In genomic region chr11:64566915-64567882, GRCh38 we compare ENCODE assay signal across 10 cellular contexts. TPM values are rescaled to one million over a fixed set of nuclear protein-coding genes. Genes with fewer than 3 reads are reported as not detected.
A peak's percentile ranks its signal among the peaks of the same experiment; 100 is the strongest.
DNase-seq lines count a peak whose midpoint lies in the region; ATAC-seq and TF ChIP-seq lines count a peak whose summit lies in the region.
"Had no signal": no experiment of that assay in that cellular context is flagged by ENCODE, and none has a peak within 500 bp of the region (broad histone marks: within the 10 kb centered on the region; RNA-seq: fewer than 3 reads in every experiment).

No MANE protein-coding gene starts in this region.

- ATAC-seq in activated T-helper 17 cell treated with anti-CD3 and anti-CD28 coated beads, Interleukin-2, amount 50 U/mL, for 72 hours (replicated peaks): no peak
- ATAC-seq in GM21515 (IDR thresholded peaks at IDR 0.05; ENCODE audit: unreplicated experiment) (no peak), HG03521 (IDR thresholded peaks at IDR 0.05; ENCODE audit: unreplicated experiment) (no peak)

- WGBS in suprapubic skin: 87% methylated on average over 19 of the region's 30 CpGs

- CTCF ChIA-PET in activated naive CD4-positive, alpha-beta T cell treated with anti-CD3 and anti-CD28 coated beads, Interleukin-2, amount 10 ng/mL, durations not matched to agents 7 days and 5 days (lab: Charles Lee): no interaction called here

- TF ChIP-seq CTCF in suprapubic skin (IDR thresholded peaks at IDR 0.05): no peak

- H3K27ac Mint-ChIP-seq in activated naive CD4-positive, alpha-beta T cell treated with anti-CD3 and anti-CD28 coated beads, Interleukin-2, amount 10 ng/mL, durations not matched to agents 7 days and 5 days: no peak overlapping the region
- H3K27ac Mint-ChIP-seq in activated T-helper 17 cell treated with anti-CD3 and anti-CD28 coated beads, Interleukin-2, amount 50 U/mL, for 72 hours: peak overlapping the region; percentile 84

- DNase-seq in activated naive CD4-positive, alpha-beta T cell treated with anti-CD3 and anti-CD28 coated beads, Interleukin-2, amount 10 ng/mL, durations not matched to agents 7 days and 5 days: no peak
- DNase-seq in activated naive CD4-positive, alpha-beta T cell treated with anti-CD3 and anti-CD28 coated beads, Interleukin-2, amount 50 U/mL, for 16 hours: no peak
- DNase-seq in left kidney (ENCODE audit: low read depth, low spot score) (peak; percentile 61), suprapubic skin (ENCODE audit: low spot score in 2 of 2) (peak; percentile 58 to 67), GF-D8 (lab: John Stamatoyannopoulos, UW) (no peak)
- DNase-seq: occipital lobe had no signal

- no peaks in the 10 kb centered on the region for H3K36me3 ChIP-seq in suprapubic skin

- no peak overlapping the region for H3K4me3 ChIP-seq in suprapubic skin

- peaks cover 5% of the 10 kb centered on the region for H3K4me1 Mint-ChIP-seq in activated naive CD4-positive, alpha-beta T cell treated with anti-CD3 and anti-CD28 coated beads, Interleukin-2, amount 10 ng/mL, durations not matched to agents 7 days and 5 days
- peaks cover 5% of the 10 kb centered on the region for H3K4me1 Mint-ChIP-seq in activated T-helper 17 cell treated with anti-CD3 and anti-CD28 coated beads, Interleukin-2, amount 50 U/mL, for 72 hours

- H3K9me3 ChIP-seq in suprapubic skin: no peaks in the 10 kb centered on the region

- H3K27ac ChIP-seq in suprapubic skin: no peak overlapping the region
- H3K27ac ChIP-seq: KMS-11 had no signal

- no peak for TF ChIP-seq EP300 in suprapubic skin (IDR thresholded peaks at IDR 0.05)

- no peaks in the 10 kb centered on the region for H3K27me3 ChIP-seq in suprapubic skin

- peaks cover 7% of the 10 kb centered on the region for H3K27me3 Mint-ChIP-seq in activated naive CD4-positive, alpha-beta T cell treated with anti-CD3 and anti-CD28 coated beads, Interleukin-2, amount 10 ng/mL, durations not matched to agents 7 days and 5 days
- H3K27me3 Mint-ChIP-seq in activated T-helper 17 cell treated with anti-CD3 and anti-CD28 coated beads, Interleukin-2, amount 50 U/mL, for 72 hours: no peaks in the 10 kb centered on the region

- peak overlapping the region; percentile 13 for H3K4me3 Mint-ChIP-seq in activated naive CD4-positive, alpha-beta T cell treated with anti-CD3 and anti-CD28 coated beads, Interleukin-2, amount 10 ng/mL, durations not matched to agents 7 days and 5 days
- no peak overlapping the region for H3K4me3 Mint-ChIP-seq in activated T-helper 17 cell treated with anti-CD3 and anti-CD28 coated beads, Interleukin-2, amount 50 U/mL, for 72 hours

- H3K4me1 ChIP-seq in suprapubic skin: peaks cover 15% of the 10 kb centered on the region

- H3K36me3 Mint-ChIP-seq in activated naive CD4-positive, alpha-beta T cell treated with anti-CD3 and anti-CD28 coated beads, Interleukin-2, amount 10 ng/mL, durations not matched to agents 7 days and 5 days: no peaks in the 10 kb centered on the region
- H3K36me3 Mint-ChIP-seq in activated T-helper 17 cell treated with anti-CD3 and anti-CD28 coated beads, Interleukin-2, amount 50 U/mL, for 72 hours (ENCODE audit: low read depth): no peaks in the 10 kb centered on the region

- TF ChIP-seq POLR2A in suprapubic skin (IDR thresholded peaks at IDR 0.05): no peak

- H3K9me3 Mint-ChIP-seq in activated naive CD4-positive, alpha-beta T cell treated with anti-CD3 and anti-CD28 coated beads, Interleukin-2, amount 10 ng/mL, durations not matched to agents 7 days and 5 days: no peaks in the 10 kb centered on the region
- H3K9me3 Mint-ChIP-seq in activated T-helper 17 cell treated with anti-CD3 and anti-CD28 coated beads, Interleukin-2, amount 50 U/mL, for 72 hours: no peaks in the 10 kb centered on the region

RNA-seq across cellular contexts. Expression of gene SLC22A11, which starts 11.5 kb away (rescaled TPM):
- not detected for total RNA-seq in activated T-helper 17 cell treated with anti-CD3 and anti-CD28 coated beads, Interleukin-2, amount 50 U/mL, for 72 hours
- total RNA-seq in suprapubic skin: not detected
- total RNA-seq: occipital lobe had no signal

RNA-seq across cellular contexts. Expression of gene SLC22A12, which starts 23.8 kb away (rescaled TPM):
- total RNA-seq in activated T-helper 17 cell treated with anti-CD3 and anti-CD28 coated beads, Interleukin-2, amount 50 U/mL, for 72 hours: not detected
- total RNA-seq in suprapubic skin: not detected
- total RNA-seq: occipital lobe had no signal

Comparison
In these comparisons a context has a peak if more than half of its experiments do, and no peak if none do; other contexts are left out.
1. DNase-seq: peak in left kidney (single experiment) and suprapubic skin (2 of 2); none in activated naive CD4-positive, alpha-beta T cell treated with anti-CD3 and anti-CD28 coated beads, Interleukin-2, amount 10 ng/mL, durations not matched to agents 7 days and 5 days (single experiment), activated naive CD4-positive, alpha-beta T cell treated with anti-CD3 and anti-CD28 coated beads, Interleukin-2, amount 50 U/mL, for 16 hours (single experiment) and GF-D8 (single experiment).